In the genomic region with DNA sequence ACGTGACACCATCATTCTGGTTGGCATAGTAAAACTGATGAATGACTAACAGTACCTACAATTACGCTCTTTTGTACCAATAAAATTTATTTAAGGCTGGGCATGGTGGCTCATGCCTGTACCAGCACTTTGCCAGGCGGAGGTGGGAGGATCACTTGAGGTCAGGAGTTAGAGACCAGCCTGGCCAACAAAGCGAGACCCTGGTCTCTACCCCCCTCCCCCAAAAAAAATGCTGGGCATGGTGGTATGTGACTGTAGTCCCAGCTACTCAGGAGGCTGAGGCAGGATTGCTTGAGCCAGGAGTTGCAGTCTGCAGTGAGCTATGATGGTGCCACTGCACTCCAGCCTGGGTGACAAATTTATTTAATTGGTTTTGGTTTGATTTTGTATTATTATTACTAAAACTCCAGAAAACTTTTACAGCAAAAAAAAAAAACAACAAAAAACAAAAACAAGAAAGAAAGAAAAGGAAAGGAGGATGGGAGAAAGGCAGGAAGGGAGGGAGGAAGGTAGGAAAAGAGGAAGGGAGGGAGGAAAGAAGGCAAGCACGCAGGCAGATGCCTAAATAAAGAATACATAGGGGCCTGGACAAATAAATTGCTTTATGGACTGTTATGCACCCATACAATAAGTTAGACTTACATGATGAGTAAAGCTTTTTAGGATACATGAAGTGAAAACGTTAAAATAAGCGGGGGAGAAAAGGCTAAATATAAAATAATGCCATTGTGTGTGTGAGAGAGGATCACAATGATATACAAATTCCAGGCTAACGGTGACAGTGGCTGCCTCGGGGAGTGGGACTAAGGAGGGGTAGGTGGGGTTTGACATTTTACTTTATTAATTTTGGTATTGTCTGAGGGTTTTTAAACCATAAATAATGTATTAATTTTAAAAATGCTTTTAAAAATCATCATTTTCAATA, we compare ENCODE assay signal across 2 cellular contexts.
TF ChIP-seq lines count a peak whose summit lies in the region.

No MANE protein-coding gene starts in this region.

TF ChIP-seq in HEK293, 187 proteins besides CTCF, POLR2A, EP300 and RAD21:
- peak; percentile 53; the same call in 1 of the 2 replicates for TF ChIP-seq ZNF366 (tag by site-specific recombination; conservative IDR thresholded peaks at IDR 0.05)
- TF ChIP-seq ZBTB20 (tag by site-specific recombination; IDR thresholded peaks at IDR 0.05), result no peak
- TF ChIP-seq, protein P1, sequence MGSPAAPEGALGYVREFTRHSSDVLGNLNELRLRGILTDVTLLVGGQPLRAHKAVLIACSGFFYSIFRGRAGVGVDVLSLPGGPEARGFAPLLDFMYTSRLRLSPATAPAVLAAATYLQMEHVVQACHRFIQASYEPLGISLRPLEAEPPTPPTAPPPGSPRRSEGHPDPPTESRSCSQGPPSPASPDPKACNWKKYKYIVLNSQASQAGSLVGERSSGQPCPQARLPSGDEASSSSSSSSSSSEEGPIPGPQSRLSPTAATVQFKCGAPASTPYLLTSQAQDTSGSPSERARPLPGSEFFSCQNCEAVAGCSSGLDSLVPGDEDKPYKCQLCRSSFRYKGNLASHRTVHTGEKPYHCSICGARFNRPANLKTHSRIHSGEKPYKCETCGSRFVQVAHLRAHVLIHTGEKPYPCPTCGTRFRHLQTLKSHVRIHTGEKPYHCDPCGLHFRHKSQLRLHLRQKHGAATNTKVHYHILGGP (tag by site-specific recombination; IDR thresholded peaks at IDR 0.05), result no peak
- 0 out of 2 replicates have a peak, but pooled peaks have one; percentile 9 for TF ChIP-seq ZBTB7A (tag by site-specific recombination; IDR thresholded peaks at IDR 0.05; ENCODE audit: low read depth)
- 0 out of 2 replicates have a peak, but pooled peaks have one; percentile 45 for TF ChIP-seq ZNF335 (tag by site-specific recombination; conservative IDR thresholded peaks at IDR 0.05)
- TF ChIP-seq PRDM1 (tag by site-specific recombination; IDR thresholded peaks at IDR 0.05), result peak; percentile 88
- no peak for TF ChIP-seq ZNF23 (tag by site-specific recombination; IDR thresholded peaks at IDR 0.05; ENCODE audit: borderline replicate concordance)
TF ChIP-seq in HEK293: peak in this region for 4.

TF ChIP-seq in K562, 482 proteins besides CTCF, POLR2A, EP300 and RAD21 (continues in another document):
- TF ChIP-seq, protein P2, sequence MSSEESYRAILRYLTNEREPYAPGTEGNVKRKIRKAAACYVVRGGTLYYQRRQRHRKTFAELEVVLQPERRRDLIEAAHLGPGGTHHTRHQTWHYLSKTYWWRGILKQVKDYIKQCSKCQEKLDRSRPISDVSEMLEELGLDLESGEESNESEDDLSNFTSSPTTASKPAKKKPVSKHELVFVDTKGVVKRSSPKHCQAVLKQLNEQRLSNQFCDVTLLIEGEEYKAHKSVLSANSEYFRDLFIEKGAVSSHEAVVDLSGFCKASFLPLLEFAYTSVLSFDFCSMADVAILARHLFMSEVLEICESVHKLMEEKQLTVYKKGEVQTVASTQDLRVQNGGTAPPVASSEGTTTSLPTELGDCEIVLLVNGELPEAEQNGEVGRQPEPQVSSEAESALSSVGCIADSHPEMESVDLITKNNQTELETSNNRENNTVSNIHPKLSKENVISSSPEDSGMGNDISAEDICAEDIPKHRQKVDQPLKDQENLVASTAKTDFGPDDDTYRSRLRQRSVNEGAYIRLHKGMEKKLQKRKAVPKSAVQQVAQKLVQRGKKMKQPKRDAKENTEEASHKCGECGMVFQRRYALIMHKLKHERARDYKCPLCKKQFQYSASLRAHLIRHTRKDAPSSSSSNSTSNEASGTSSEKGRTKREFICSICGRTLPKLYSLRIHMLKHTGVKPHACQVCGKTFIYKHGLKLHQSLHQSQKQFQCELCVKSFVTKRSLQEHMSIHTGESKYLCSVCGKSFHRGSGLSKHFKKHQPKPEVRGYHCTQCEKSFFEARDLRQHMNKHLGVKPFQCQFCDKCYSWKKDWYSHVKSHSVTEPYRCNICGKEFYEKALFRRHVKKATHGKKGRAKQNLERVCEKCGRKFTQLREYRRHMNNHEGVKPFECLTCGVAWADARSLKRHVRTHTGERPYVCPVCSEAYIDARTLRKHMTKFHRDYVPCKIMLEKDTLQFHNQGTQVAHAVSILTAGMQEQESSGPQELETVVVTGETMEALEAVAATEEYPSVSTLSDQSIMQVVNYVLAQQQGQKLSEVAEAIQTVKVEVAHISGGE (CRISPR knock-in tag; IDR thresholded peaks at IDR 0.05), result 0 out of 6 replicates have a peak, but pooled peaks of 1 of the 3 experiments have one; percentile 29
- TF ChIP-seq NCOA6 (IDR thresholded peaks at IDR 0.05) (0 out of 2 replicates have a peak, but pooled peaks have one; percentile 9), ZNF699 (CRISPR knock-in tag; IDR thresholded peaks at IDR 0.05; ENCODE audit: insufficient replicate concordance) (no peak), ZNF12 (CRISPR knock-in tag; IDR thresholded peaks at IDR 0.05) (no peak), ELF1 (tag; IDR thresholded peaks at IDR 0.05) (no peak), PHF21A (IDR thresholded peaks at IDR 0.05; ENCODE audit: borderline replicate concordance, low read depth) (no peak), ZNF695 (CRISPR knock-in tag; IDR thresholded peaks at IDR 0.05) (no peak), PTTG1 (tag; IDR thresholded peaks at IDR 0.05; ENCODE audit: low read depth) (no peak), MTF1 (CRISPR knock-in tag; IDR thresholded peaks at IDR 0.05; ENCODE audit: borderline replicate concordance) (no peak), SMARCA4 (IDR thresholded peaks at IDR 0.05) (0 out of 2 replicates have a peak, but pooled peaks have one; percentile 9), HDAC3 (IDR thresholded peaks at IDR 0.05; ENCODE audit: borderline replicate concordance, partially characterized antibody) (peak; percentile 29), ZNF184 (CRISPR knock-in tag; IDR thresholded peaks at IDR 0.05) (no peak), ZNF644 (tag; IDR thresholded peaks at IDR 0.05; ENCODE audit: low read depth) (peak; percentile 50), PURB (CRISPR knock-in tag; IDR thresholded peaks at IDR 0.05; ENCODE audit: low read depth) (no peak), DPF2 (IDR thresholded peaks at IDR 0.05) (0 out of 2 replicates have a peak, but pooled peaks have one; percentile 11), CSDE1 (IDR thresholded peaks at IDR 0.05) (0 out of 4 replicates have a peak, but pooled peaks have one; percentile 14 to 55), ESRRA (IDR thresholded peaks at IDR 0.05; ENCODE audit: borderline replicate concordance, low read depth) (no peak), KAT8 (IDR thresholded peaks at IDR 0.05; ENCODE audit: low read depth) (0 out of 2 replicates have a peak, but pooled peaks have one; percentile 15), LEF1 (IDR thresholded peaks at IDR 0.05) (no peak), C11orf30 (IDR thresholded peaks at IDR 0.05; ENCODE audit: low read depth) (no peak), NFIX (CRISPR knock-in tag; IDR thresholded peaks at IDR 0.05; ENCODE audit: low read depth) (no peak), BHLHE40 (IDR thresholded peaks at IDR 0.05; ENCODE audit: low read length) (no peak), CBX3 (IDR thresholded peaks at IDR 0.05; ENCODE audit: borderline replicate concordance in 1 of 2, low read length in 2 of 2) (no peak), MTA2 (IDR thresholded peaks at IDR 0.05; ENCODE audit: low read depth) (no peak; the same call in 1 of the 2 replicates), NFATC3 (IDR thresholded peaks at IDR 0.05) (peak; percentile 32; the same call in 1 of the 2 replicates), GABPA (tag; conservative IDR thresholded peaks at IDR 0.05; ENCODE audit: low read depth) (0 out of 2 replicates have a peak, but pooled peaks have one; percentile 63), ZNF311 (CRISPR knock-in tag; IDR thresholded peaks at IDR 0.05) (0 out of 2 replicates have a peak, but pooled peaks have one; percentile 12), HLTF (IDR thresholded peaks at IDR 0.05) (0 out of 2 replicates have a peak, but pooled peaks have one; percentile 68), MTA1 (IDR thresholded peaks at IDR 0.05; ENCODE audit: borderline replicate concordance) (0 out of 2 replicates have a peak, but pooled peaks have one; percentile 41), SMARCC2 (IDR thresholded peaks at IDR 0.05; ENCODE audit: low read depth) (peak; percentile 35; the same call in 1 of the 2 replicates), TGIF2 (CRISPR knock-in tag; IDR thresholded peaks at IDR 0.05) (no peak)
- TF ChIP-seq, protein P3, sequence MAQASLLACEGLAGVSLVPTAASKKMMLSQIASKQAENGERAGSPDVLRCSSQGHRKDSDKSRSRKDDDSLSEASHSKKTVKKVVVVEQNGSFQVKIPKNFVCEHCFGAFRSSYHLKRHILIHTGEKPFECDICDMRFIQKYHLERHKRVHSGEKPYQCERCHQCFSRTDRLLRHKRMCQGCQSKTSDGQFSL (CRISPR knock-in tag; IDR thresholded peaks at IDR 0.05), result no peak
- TF ChIP-seq, protein P3 (tag; IDR thresholded peaks at IDR 0.05), result 0 out of 4 replicates have a peak, but pooled peaks of 1 of the 2 experiments have one; percentile 40
- TF ChIP-seq, protein P4, sequence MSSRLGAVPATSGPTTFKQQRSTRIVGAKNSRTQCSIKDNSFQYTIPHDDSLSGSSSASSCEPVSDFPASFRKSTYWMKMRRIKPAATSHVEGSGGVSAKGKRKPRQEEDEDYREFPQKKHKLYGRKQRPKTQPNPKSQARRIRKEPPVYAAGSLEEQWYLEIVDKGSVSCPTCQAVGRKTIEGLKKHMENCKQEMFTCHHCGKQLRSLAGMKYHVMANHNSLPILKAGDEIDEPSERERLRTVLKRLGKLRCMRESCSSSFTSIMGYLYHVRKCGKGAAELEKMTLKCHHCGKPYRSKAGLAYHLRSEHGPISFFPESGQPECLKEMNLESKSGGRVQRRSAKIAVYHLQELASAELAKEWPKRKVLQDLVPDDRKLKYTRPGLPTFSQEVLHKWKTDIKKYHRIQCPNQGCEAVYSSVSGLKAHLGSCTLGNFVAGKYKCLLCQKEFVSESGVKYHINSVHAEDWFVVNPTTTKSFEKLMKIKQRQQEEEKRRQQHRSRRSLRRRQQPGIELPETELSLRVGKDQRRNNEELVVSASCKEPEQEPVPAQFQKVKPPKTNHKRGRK (tag; IDR thresholded peaks at IDR 0.05), result peak; percentile 97
- TF ChIP-seq, protein P5, sequence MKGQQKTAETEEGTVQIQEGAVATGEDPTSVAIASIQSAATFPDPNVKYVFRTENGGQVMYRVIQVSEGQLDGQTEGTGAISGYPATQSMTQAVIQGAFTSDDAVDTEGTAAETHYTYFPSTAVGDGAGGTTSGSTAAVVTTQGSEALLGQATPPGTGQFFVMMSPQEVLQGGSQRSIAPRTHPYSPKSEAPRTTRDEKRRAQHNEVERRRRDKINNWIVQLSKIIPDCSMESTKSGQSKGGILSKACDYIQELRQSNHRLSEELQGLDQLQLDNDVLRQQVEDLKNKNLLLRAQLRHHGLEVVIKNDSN (CRISPR knock-in tag; IDR thresholded peaks at IDR 0.05), result no peak
- TF ChIP-seq, protein P6, sequence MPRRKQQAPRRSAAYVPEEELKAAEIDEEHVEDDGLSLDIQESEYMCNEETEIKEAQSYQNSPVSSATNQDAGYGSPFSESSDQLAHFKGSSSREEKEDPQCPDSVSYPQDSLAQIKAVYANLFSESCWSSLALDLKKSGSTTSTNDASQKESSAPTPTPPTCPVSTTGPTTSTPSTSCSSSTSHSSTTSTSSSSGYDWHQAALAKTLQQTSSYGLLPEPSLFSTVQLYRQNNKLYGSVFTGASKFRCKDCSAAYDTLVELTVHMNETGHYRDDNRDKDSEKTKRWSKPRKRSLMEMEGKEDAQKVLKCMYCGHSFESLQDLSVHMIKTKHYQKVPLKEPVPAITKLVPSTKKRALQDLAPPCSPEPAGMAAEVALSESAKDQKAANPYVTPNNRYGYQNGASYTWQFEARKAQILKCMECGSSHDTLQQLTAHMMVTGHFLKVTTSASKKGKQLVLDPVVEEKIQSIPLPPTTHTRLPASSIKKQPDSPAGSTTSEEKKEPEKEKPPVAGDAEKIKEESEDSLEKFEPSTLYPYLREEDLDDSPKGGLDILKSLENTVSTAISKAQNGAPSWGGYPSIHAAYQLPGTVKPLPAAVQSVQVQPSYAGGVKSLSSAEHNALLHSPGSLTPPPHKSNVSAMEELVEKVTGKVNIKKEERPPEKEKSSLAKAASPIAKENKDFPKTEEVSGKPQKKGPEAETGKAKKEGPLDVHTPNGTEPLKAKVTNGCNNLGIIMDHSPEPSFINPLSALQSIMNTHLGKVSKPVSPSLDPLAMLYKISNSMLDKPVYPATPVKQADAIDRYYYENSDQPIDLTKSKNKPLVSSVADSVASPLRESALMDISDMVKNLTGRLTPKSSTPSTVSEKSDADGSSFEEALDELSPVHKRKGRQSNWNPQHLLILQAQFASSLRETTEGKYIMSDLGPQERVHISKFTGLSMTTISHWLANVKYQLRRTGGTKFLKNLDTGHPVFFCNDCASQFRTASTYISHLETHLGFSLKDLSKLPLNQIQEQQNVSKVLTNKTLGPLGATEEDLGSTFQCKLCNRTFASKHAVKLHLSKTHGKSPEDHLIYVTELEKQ (CRISPR knock-in tag; IDR thresholded peaks at IDR 0.05), result no peak
- TF ChIP-seq, protein P7, sequence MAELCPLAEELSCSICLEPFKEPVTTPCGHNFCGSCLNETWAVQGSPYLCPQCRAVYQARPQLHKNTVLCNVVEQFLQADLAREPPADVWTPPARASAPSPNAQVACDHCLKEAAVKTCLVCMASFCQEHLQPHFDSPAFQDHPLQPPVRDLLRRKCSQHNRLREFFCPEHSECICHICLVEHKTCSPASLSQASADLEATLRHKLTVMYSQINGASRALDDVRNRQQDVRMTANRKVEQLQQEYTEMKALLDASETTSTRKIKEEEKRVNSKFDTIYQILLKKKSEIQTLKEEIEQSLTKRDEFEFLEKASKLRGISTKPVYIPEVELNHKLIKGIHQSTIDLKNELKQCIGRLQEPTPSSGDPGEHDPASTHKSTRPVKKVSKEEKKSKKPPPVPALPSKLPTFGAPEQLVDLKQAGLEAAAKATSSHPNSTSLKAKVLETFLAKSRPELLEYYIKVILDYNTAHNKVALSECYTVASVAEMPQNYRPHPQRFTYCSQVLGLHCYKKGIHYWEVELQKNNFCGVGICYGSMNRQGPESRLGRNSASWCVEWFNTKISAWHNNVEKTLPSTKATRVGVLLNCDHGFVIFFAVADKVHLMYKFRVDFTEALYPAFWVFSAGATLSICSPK (IDR thresholded peaks at IDR 0.05; ENCODE audit: borderline replicate concordance), result peak; percentile 69; the same call in 1 of the 2 replicates
- TF ChIP-seq, protein P8, sequence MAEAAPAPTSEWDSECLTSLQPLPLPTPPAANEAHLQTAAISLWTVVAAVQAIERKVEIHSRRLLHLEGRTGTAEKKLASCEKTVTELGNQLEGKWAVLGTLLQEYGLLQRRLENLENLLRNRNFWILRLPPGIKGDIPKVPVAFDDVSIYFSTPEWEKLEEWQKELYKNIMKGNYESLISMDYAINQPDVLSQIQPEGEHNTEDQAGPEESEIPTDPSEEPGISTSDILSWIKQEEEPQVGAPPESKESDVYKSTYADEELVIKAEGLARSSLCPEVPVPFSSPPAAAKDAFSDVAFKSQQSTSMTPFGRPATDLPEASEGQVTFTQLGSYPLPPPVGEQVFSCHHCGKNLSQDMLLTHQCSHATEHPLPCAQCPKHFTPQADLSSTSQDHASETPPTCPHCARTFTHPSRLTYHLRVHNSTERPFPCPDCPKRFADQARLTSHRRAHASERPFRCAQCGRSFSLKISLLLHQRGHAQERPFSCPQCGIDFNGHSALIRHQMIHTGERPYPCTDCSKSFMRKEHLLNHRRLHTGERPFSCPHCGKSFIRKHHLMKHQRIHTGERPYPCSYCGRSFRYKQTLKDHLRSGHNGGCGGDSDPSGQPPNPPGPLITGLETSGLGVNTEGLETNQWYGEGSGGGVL (CRISPR knock-in tag; IDR thresholded peaks at IDR 0.05), result no peak
